In genomic region chr7:107874605-107875446, GRCh38 we compare ENCODE assay signal across 8 cellular contexts. TPM values are rescaled to one million over a fixed set of nuclear protein-coding genes. Genes with fewer than 3 reads are reported as not detected.
DNase-seq lines count a peak whose midpoint lies in the region; ATAC-seq, FAIRE-seq and TF ChIP-seq lines count a peak whose summit lies in the region.

No MANE protein-coding gene starts in this region.

- H3K9me3 ChIP-seq in Karpas-422 (ENCODE audit: low read length) = no peaks in the 10 kb centered on the region
- no peaks in the 10 kb centered on the region for H3K9me3 ChIP-seq in Peyer's patch
- no peaks in the 10 kb centered on the region for H3K9me3 ChIP-seq in GM12878 (replicated peaks; ENCODE audit: control insufficient read depth, insufficient read depth, low read length)

- RAD21 ChIA-PET in GM12878 (lab: Charles Lee; ENCODE audit: unreplicated experiment) = interaction anchor here (0.6 to 1.5 kb wide), 14 partner anchors 25 to 1082 kb away, joined by 3 to 11 read pairs (median 3); partner anchors contain the start of genes CBLL1 and HBP1

- in situ Hi-C loops in GM12878 (cut with MboI) = loop anchor here (5.0 to 10.0 kb wide), 2 partner anchors 133 to 1080 kb away; partner anchors contain the start of gene CBLL1

- no peaks in the 10 kb centered on the region for H3K36me3 ChIP-seq in Karpas-422 (ENCODE audit: insufficient read depth, low read length)
- no peaks in the 10 kb centered on the region for H3K36me3 ChIP-seq in Peyer's patch
- no peaks in the 10 kb centered on the region for H3K36me3 ChIP-seq in GM12878 (ENCODE audit: control insufficient read depth in 2 of 2, insufficient read depth in 2 of 2, low read length in 1 of 2)

- H3K79me2 ChIP-seq in Karpas-422 (ENCODE audit: low read length) (no peaks in the 10 kb centered on the region), GM12878 (ENCODE audit: control insufficient read depth, insufficient read depth, low read length) (no peaks in the 10 kb centered on the region)

- H3K9me3 Mint-ChIP-seq in stimulated activated memory B cell treated with anti-CD40 and anti-IgM and Interleukin-4, amounts not matched to agents 10 μg/mL and 1 μg/mL and 100 μg/mL, for 72 hours = no peaks in the 10 kb centered on the region

- H3K9me2 ChIP-seq in Karpas-422 (replicated peaks; ENCODE audit: insufficient read depth, low read length) = no peaks in the 10 kb centered on the region

- no peaks in the 10 kb centered on the region for H3K36me3 Mint-ChIP-seq in stimulated activated memory B cell treated with anti-CD40 and anti-IgM and Interleukin-4, amounts not matched to agents 10 μg/mL and 1 μg/mL and 100 μg/mL, for 72 hours

- H3K27me3 Mint-ChIP-seq in stimulated activated memory B cell treated with anti-CD40 and anti-IgM and Interleukin-4, amounts not matched to agents 10 μg/mL and 1 μg/mL and 100 μg/mL, for 72 hours = peaks cover 10% of the 10 kb centered on the region

- POLR2A ChIA-PET in GM12878 (lab: Charles Lee) = no interaction called here

- peak; percentile 84 for FAIRE-seq in GM12878 (lab: Jason Lieb, UNC)

- H3K4me3 ChIP-seq in Karpas-422 (ENCODE audit: low read length) = no peak overlapping the region
- H3K4me3 ChIP-seq in Peyer's patch = no peak overlapping the region
- no peak overlapping the region for H3K4me3 ChIP-seq in GM12878

- DNase-seq in DMS153 (lab: John Stamatoyannopoulos, UW) (peak; percentile 13), Karpas-422 (peak; percentile 79), Peyer's patch (peak in 1 of 3 donors; percentile 60), GM12878 (ENCODE audit: low read depth, low spot score) (no peak), inferior parietal cortex (ENCODE audit: extremely low spot score) (peak; percentile 77)

- H3K27me3 ChIP-seq in Karpas-422 (ENCODE audit: low read length) (no peaks in the 10 kb centered on the region), Peyer's patch (no peaks in the 10 kb centered on the region), GM12878 (replicated peaks in 1 of 2; ENCODE audit: control insufficient read depth in 2 of 2, insufficient read depth in 2 of 2, low read length in 1 of 2) (no peaks in the 10 kb centered on the region; a peak in 2 of 4 replicates)

- no peak for TF ChIP-seq EP300 in GM12878 (IDR thresholded peaks at IDR 0.05; ENCODE audit: borderline replicate concordance in 1 of 2, control insufficient read depth in 1 of 2, low read depth in 2 of 2, low read length in 2 of 2)

- H3K27ac Mint-ChIP-seq in stimulated activated memory B cell treated with anti-CD40 and anti-IgM and Interleukin-4, amounts not matched to agents 10 μg/mL and 1 μg/mL and 100 μg/mL, for 72 hours = no peak overlapping the region

- H4K20me1 ChIP-seq in Karpas-422 (ENCODE audit: insufficient read depth, low read depth, low read length) = no peaks in the 10 kb centered on the region
- H4K20me1 ChIP-seq in GM12878 (ENCODE audit: control insufficient read depth, insufficient read depth) = no peaks in the 10 kb centered on the region

- SMC1A ChIA-PET in GM12878 (lab: Charles Lee; ENCODE audit: uncharacterized antibody, unreplicated experiment) = interaction anchor here (0.6 to 2.9 kb wide), 11 partner anchors 9 to 727 kb away, joined by 3 to 16 read pairs (median 4); partner anchors contain the start of gene CBLL1

- peak; percentile 66 for ATAC-seq in GM19463 (IDR thresholded peaks at IDR 0.05; ENCODE audit: unreplicated experiment)
- peak; percentile 84 for ATAC-seq in GM12878
- ATAC-seq in stimulated activated memory B cell treated with anti-CD40 and anti-IgM and Interleukin-4, amounts not matched to agents 10 μg/mL and 1 μg/mL and 100 μg/mL, for 72 hours = peak; percentile 59
- no peak for ATAC-seq in HG03439 (IDR thresholded peaks at IDR 0.05; ENCODE audit: unreplicated experiment)

- H3K27ac ChIP-seq in Karpas-422 (ENCODE audit: low read length) (no peak overlapping the region), Peyer's patch (no peak overlapping the region), GM12878 (ENCODE audit: control insufficient read depth, insufficient read depth) (no peak overlapping the region)

- TF ChIP-seq RAD21 in GM12878 (IDR thresholded peaks at IDR 0.05; ENCODE audit: insufficient read depth, low read depth, low read length) = peak; percentile 75

- peak; percentile 42 to 90 (median 74) for TF ChIP-seq CTCF in Peyer's patch (IDR thresholded peaks at IDR 0.05)
- TF ChIP-seq CTCF in GM12878 (IDR thresholded peaks at IDR 0.05 in 2 of 3, conservative IDR thresholded peaks at IDR 0.05 in 1 of 3; ENCODE audit: control insufficient read depth in 2 of 3, extremely low read depth in 1 of 3, insufficient read depth in 1 of 3, low read depth in 3 of 3, low read length in 3 of 3) = peak; percentile 63 to 71 (median 64); a peak in 5 of 6 replicates

- intact Hi-C loops in GM12878 (cut with micrococcal nuclease; ENCODE audit: unreplicated experiment) = loop anchor here (2.0 to 5.0 kb wide), 5 partner anchors 132 to 1083 kb away; no protein-coding TSS in a partner anchor

- no TSS peak for BruUV-seq in GM12878 (replicated peaks; lab: Mats Ljungman, UMichigan)

- CTCF ChIA-PET in GM12878 (lab: Yijun Ruan, JAX) = interaction anchor here (0.6 to 6.8 kb wide), 36 partner anchors 9 to 727 kb away, joined by 3 to 61 read pairs (median 3); partner anchors contain the start of genes CBLL1 and DLD

- no peak overlapping the region for H3K9ac ChIP-seq in Karpas-422 (ENCODE audit: low read length)
- H3K9ac ChIP-seq in GM12878 (ENCODE audit: control insufficient read depth, insufficient read depth, low read length) = no peak overlapping the region

- 17% methylated on average over 6 of the region's 6 CpGs for WGBS in GM12878 (ENCODE audit: insufficient coverage, insufficient replicate concordance, low lambda C conversion rate, missing lambda C conversion rate)

- H3K4me2 ChIP-seq in Karpas-422 (ENCODE audit: low read depth, low read length, poor library complexity, severe bottlenecking) (no peak overlapping the region), GM12878 (ENCODE audit: control insufficient read depth, insufficient read depth) (no peak overlapping the region)

- peaks cover 4% of the 10 kb centered on the region for H3K4me1 Mint-ChIP-seq in stimulated activated memory B cell treated with anti-CD40 and anti-IgM and Interleukin-4, amounts not matched to agents 10 μg/mL and 1 μg/mL and 100 μg/mL, for 72 hours

- TF ChIP-seq POLR2A in Peyer's patch (IDR thresholded peaks at IDR 0.05) (no peak), GM12878 (IDR thresholded peaks at IDR 0.05; ENCODE audit: low read depth, low read length) (no peak)

- H3K4me1 ChIP-seq in Karpas-422 (ENCODE audit: low read length) (no peaks in the 10 kb centered on the region), Peyer's patch (peaks cover 0 to 3% (median 0%) of the 10 kb centered on the region in 4 donors), GM12878 (ENCODE audit: control insufficient read depth, insufficient read depth, low read length) (no peaks in the 10 kb centered on the region)

- H2AFZ ChIP-seq in Karpas-422 (ENCODE audit: low read length) = no peak overlapping the region
- no peak overlapping the region for H2AFZ ChIP-seq in GM12878 (ENCODE audit: control insufficient read depth, low read depth, low read length)

- H3K4me3 Mint-ChIP-seq in stimulated activated memory B cell treated with anti-CD40 and anti-IgM and Interleukin-4, amounts not matched to agents 10 μg/mL and 1 μg/mL and 100 μg/mL, for 72 hours = no peak overlapping the region

TF ChIP-seq in GM12878, 131 proteins besides CTCF, POLR2A, EP300 and RAD21:
- TF ChIP-seq ZNF622 (IDR thresholded peaks at IDR 0.05) = no peak
- peak; percentile 38; the same call in 1 of the 2 replicates for TF ChIP-seq SMC3 (IDR thresholded peaks at IDR 0.05; ENCODE audit: borderline replicate concordance, low read length)

RNA-seq across cellular contexts. Expression of gene DLD, which starts 16.2 kb away (rescaled TPM):
- 76.3 and 103 TPM in 2 replicates for total RNA-seq in Karpas-422 (2014; rRNA removed; shearing (Covaris generic); ENCODE audit: low replicate concordance)
- total RNA-seq in Peyer's patch (10 to 100 TPM; 53.9 to 93.3 (median 74.2) TPM), GM12878 (2014; rRNA removed) (62.7 and 78.9 TPM in 2 replicates), GM12878 (2014; rRNA removed; fragmentation: Illumina TruSeq; extraction: Trizol) (80.6 and 82.9 TPM in 2 replicates), GM12878 (2021) (94.2 and 97.6 TPM in 2 replicates)
- 165 and 179 TPM in 2 replicates for total RNA-seq in GM12878 (2013; cell fraction: nucleolus; rRNA removed)
- polyA plus RNA-seq in GM12878 (2011; ENCODE audit: low read depth) = 52.1 TPM
- polyA plus RNA-seq in GM12878 (2011; rRNA removed) (175 and 282 TPM in 2 replicates), GM12878 (2014; fragmentation: Illumina TruSeq; extraction: Trizol) (314 and 369 TPM in 2 replicates), GM12878 (2014; fragmentation: Nextera tagmentation; extraction: Ambion mirVana) (100 to 1,000 TPM; 147 to 215 TPM), GM12878 (2014; rRNA removed) (109 and 133 TPM in 2 replicates), GM12878 (2016; fragmentation: Nextera tagmentation; extraction: Ambion mirVana) (100 to 1,000 TPM; 192 to 196 TPM)
- polyA plus RNA-seq in GM12878 (2011; cell fraction: cytosol; rRNA removed) = 107 and 180 TPM in 2 replicates
- 113 and 159 TPM in 2 replicates for polyA plus RNA-seq in GM12878 (2011; cell fraction: nucleus; rRNA removed)
- 74.2 and 108 TPM in 2 replicates for polyA plus RNA-seq in GM12878 (2012)
- polyA minus RNA-seq in GM12878 (2011; rRNA and poly(A)+ RNA removed) = 156 and 216 TPM in 2 replicates
- 25.8 and 41.4 TPM in 2 replicates for polyA minus RNA-seq in GM12878 (2011; cell fraction: cytosol; rRNA and poly(A)+ RNA removed)
- 31.9 and 55.5 TPM in 2 replicates for polyA minus RNA-seq in GM12878 (2011; cell fraction: nucleus; rRNA and poly(A)+ RNA removed)
